Comparison of ENCODE assay signal across 8 cellular contexts in genomic region chr3:108124337-108125150, GRCh38. TPM values are rescaled to one million over a fixed set of nuclear protein-coding genes. Genes with fewer than 3 reads are reported as not detected.
DNase-seq lines count a peak whose midpoint lies in the region; ATAC-seq lines count a peak whose summit lies in the region.

No MANE protein-coding gene starts in this region.

- H3K4me3 Mint-ChIP-seq in T-helper 17 cell, result peak overlapping the region; percentile 94

- peak overlapping the region; percentile 94 for H3K27ac Mint-ChIP-seq in T-helper 17 cell

- H3K27ac ChIP-seq in caudate nucleus (ENCODE audit: low read depth, low read length), result peak overlapping the region; percentile 21

- no peaks in the 10 kb centered on the region for H3K9me3 ChIP-seq in T-helper 17 cell (ENCODE audit: control insufficient read depth, low read length, poor library complexity, severe bottlenecking)

- H3K4me1 Mint-ChIP-seq in T-helper 17 cell, result peaks cover 53% of the 10 kb centered on the region

- H3K36me3 Mint-ChIP-seq in T-helper 17 cell (ENCODE audit: low read depth), result peaks cover 2% of the 10 kb centered on the region

- ATAC-seq in GM19328 (IDR thresholded peaks at IDR 0.05; ENCODE audit: unreplicated experiment) (peak; percentile 76), HG03439 (IDR thresholded peaks at IDR 0.05; ENCODE audit: unreplicated experiment) (peak; percentile 83), T-helper 17 cell (peak; percentile 73), sciatic nerve (peak; percentile 53)

- peak; percentile 87 for DNase-seq in AML-193 (lab: John Stamatoyannopoulos, UW)
- peak in 2 of 3 donors; percentile 37 to 42 for DNase-seq in T-helper 17 cell
- peak in 2 of 61 donors; percentile 8 to 20 for DNase-seq in caudate nucleus (lab: John Stamatoyannopoulos, UW)
- DNase-seq in sciatic nerve (ENCODE audit: low spot score), result no peak
- no peak for DNase-seq in NCI-H1694 (lab: John Stamatoyannopoulos, UW)
- DNase-seq in amniotic stem cell (lab: John Stamatoyannopoulos, UW), result no peak

- intact Hi-C loops in sciatic nerve (cut with DNase I), result no loop called here

- H3K27me3 Mint-ChIP-seq in T-helper 17 cell, result no peaks in the 10 kb centered on the region

RNA-seq across cellular contexts. Expression of gene CD47, which starts 33.7 kb away (rescaled TPM):
- total RNA-seq in T-helper 17 cell (100 to 1,000 TPM; 150 to 170 TPM), sciatic nerve (88.3 TPM)

Comparison
In these comparisons a context has a peak if more than half of its experiments do, and no peak if none do; other contexts are left out.
1. DNase-seq: peak in AML-193 (2 of 2) and T-helper 17 cell (2 of 3); none in sciatic nerve (single experiment), NCI-H1694 (single experiment) and amniotic stem cell (single experiment).
2. Peak in every context shown above with its lines, with median percentiles within 50 percentile points of each other: ATAC-seq.